8 cellular contexts compared by ENCODE assay signal in the genomic region with DNA sequence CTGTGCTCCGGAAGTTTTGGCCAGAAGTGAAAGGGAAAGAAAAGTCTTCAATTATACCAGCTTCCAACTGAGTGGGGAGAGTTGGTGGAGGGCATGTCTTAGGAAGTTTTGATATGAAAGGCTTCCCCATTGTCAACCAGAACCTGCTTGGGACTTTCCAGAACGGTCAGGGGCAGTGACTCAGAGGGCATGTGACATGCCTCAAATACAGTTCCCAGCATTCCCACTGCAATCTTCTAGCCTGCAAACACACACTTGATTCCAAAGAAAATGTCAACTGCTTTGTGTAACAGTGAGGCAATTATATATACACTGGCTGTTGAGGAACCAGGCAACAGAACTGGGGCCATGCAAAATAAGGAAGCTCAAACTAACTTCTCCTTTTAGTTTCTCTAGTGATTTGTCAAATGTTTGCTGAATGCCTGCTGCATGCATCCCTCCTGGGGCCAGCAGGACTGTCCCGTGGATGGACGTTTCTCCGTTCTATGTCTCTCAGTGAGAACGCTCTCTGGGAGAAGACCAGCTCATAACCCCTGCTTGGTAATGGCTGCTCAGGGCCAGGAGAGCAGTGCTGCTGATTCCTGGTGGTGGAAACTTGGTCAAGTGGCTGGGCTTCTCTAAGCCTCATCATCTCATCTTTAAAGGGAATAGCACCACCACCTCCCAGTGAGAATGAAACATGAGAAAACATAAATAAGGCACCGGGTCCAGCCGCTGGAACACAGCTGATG. TPM values are rescaled to one million over a fixed set of nuclear protein-coding genes. Genes with fewer than 3 reads are reported as not detected.
DNase-seq lines count a peak whose midpoint lies in the region; ATAC-seq and FAIRE-seq lines count a peak whose summit lies in the region.

No MANE protein-coding gene starts in this region.

- H3K9me3 ChIP-seq in mesodermal cell (ENCODE audit: control insufficient read depth, low read length): no peaks in the 10 kb centered on the region

- ATAC-seq in GM21825 (IDR thresholded peaks at IDR 0.05; ENCODE audit: unreplicated experiment): peak; percentile 52

- no peak for FAIRE-seq in urothelium cell line (lab: Jason Lieb, UNC)

- peak overlapping the region; percentile 81 for H3K27ac ChIP-seq in mesodermal cell (ENCODE audit: low read depth, low read length, severe bottlenecking)

- H3K36me3 ChIP-seq in mesodermal cell (ENCODE audit: control insufficient read depth, insufficient read depth, low read length): peaks cover 68% of the 10 kb centered on the region

- peak; percentile 98 for DNase-seq in COLO829 (ENCODE audit: low spot score)
- peak; percentile 24 for DNase-seq in OCI-M1 (lab: John Stamatoyannopoulos, UW)
- peak; percentile 96 for DNase-seq in dermis blood vessel endothelial cell
- peak; percentile 18 for DNase-seq in urothelium cell line (ENCODE audit: low spot score)
- no peak for DNase-seq in DMS 273 (lab: John Stamatoyannopoulos, UW; ENCODE audit: unreplicated experiment)
- DNase-seq in cerebellum (ENCODE audit: low spot score): no peak

- peaks cover 12% of the 10 kb centered on the region for H3K4me1 ChIP-seq in mesodermal cell (ENCODE audit: control insufficient read depth, insufficient read depth, low read length, poor library complexity, severe bottlenecking)

- 85 to 88% methylated on average over 5 to 7 of the region's 8 CpGs for WGBS in mesodermal cell (ENCODE audit: insufficient coverage in 2 of 2), 2 experiments

- no peak overlapping the region for H3K4me3 ChIP-seq in mesodermal cell (ENCODE audit: extremely low read depth, insufficient read depth, low read length, poor library complexity, severe bottlenecking)

RNA-seq across cellular contexts. Expression of a gene that starts 18.3 kb away (rescaled TPM):
- total RNA-seq in dermis blood vessel endothelial cell (not detected in 2 replicates), cerebellum (not detected)
- polyA plus RNA-seq in mesodermal cell (2013, experiment 1 of 2): not detected
- polyA plus RNA-seq in mesodermal cell (2013, experiment 2 of 2): not detected

RNA-seq across cellular contexts. Expression of a gene that starts 34.8 kb away (rescaled TPM):
- total RNA-seq in dermis blood vessel endothelial cell (27.8 and 29.3 TPM in 2 replicates), cerebellum (7.3 TPM)
- polyA plus RNA-seq in mesodermal cell (2013, experiment 1 of 2): 6.1 TPM
- polyA plus RNA-seq in mesodermal cell (2013, experiment 2 of 2): 4.6 TPM

RNA-seq across cellular contexts. Expression of a gene that starts 35.2 kb away (rescaled TPM):
- total RNA-seq in dermis blood vessel endothelial cell (86.2 and 145 TPM in 2 replicates), cerebellum (46.8 TPM)
- 38.7 TPM for polyA plus RNA-seq in mesodermal cell (2013, experiment 1 of 2)
- polyA plus RNA-seq in mesodermal cell (2013, experiment 2 of 2): 32.6 TPM

Comparison
In these comparisons a context has a peak if more than half of its experiments do, and no peak if none do; other contexts are left out.
1. DNase-seq: peak in COLO829 (single experiment), OCI-M1 (single experiment), dermis blood vessel endothelial cell (single experiment) and urothelium cell line (single experiment); none in DMS 273 (single experiment) and cerebellum (single experiment).